1 cellular context compared by ENCODE assay signal in genomic region chrX:129235903-129236302, GRCh38.
TF ChIP-seq lines count a peak whose summit lies in the region.

No MANE protein-coding gene starts in this region.

TF ChIP-seq in GM23338, 12 proteins besides CTCF, POLR2A, EP300 and RAD21 (continued from another document):
- no peak for TF ChIP-seq ZNF462 (CRISPR knock-in tag; IDR thresholded peaks at IDR 0.05)
- TF ChIP-seq ZNF114 (CRISPR knock-in tag; IDR thresholded peaks at IDR 0.05) = no peak
